26 cellular contexts compared by ENCODE assay signal in genomic region chr3:134093906-134094305, GRCh38.
"Had no signal": no experiment of that assay in that cellular context is flagged by ENCODE, and none has a peak within 500 bp of the region (broad histone marks: within the 10 kb centered on the region; RNA-seq: fewer than 3 reads in every experiment).

No MANE protein-coding gene starts in this region.

- H3K9me3 ChIP-seq: prostate gland, right atrium auricular region, thyroid gland had no signal

- FAIRE-seq: endometrium, frontal cortex, keratinocyte, urothelium cell line had no signal

- ATAC-seq: activated CD8-positive, alpha-beta T cell treated with anti-CD3 and anti-CD28 coated beads for 36 hours; activated T-helper 17 cell treated with anti-CD3 and anti-CD28 coated beads, Interleukin-2, amount 50 U/mL, for 72 hours; left lobe of liver had no signal

- H3K27me3 Mint-ChIP-seq: activated T-helper 17 cell treated with anti-CD3 and anti-CD28 coated beads, Interleukin-2, amount 50 U/mL, for 72 hours had no signal

- H3K4me1 ChIP-seq: prostate gland, right atrium auricular region, thyroid gland had no signal

- H3K9me3 Mint-ChIP-seq: activated CD4-positive, alpha-beta T cell treated with anti-CD3 and anti-CD28 coated beads, Interleukin-2, amount 10 ng/mL, durations not matched to agents 24 days and 14 days; activated T-helper 17 cell treated with anti-CD3 and anti-CD28 coated beads, Interleukin-2, amount 50 U/mL, for 72 hours had no signal

- H3K36me3 ChIP-seq: brain microvascular endothelial cell, prostate gland, right atrium auricular region, thyroid gland had no signal

- DNase-seq: activated CD4-positive, alpha-beta T cell treated with anti-CD3 and anti-CD28 coated beads, Interleukin-2, amount 10 ng/mL, durations not matched to agents 24 days and 14 days; activated CD4-positive, CD25-positive, alpha-beta regulatory T cell; activated CD8-positive, alpha-beta T cell treated with anti-CD3 and anti-CD28 coated beads for 36 hours; activated naive CD4-positive, alpha-beta T cell; activated naive CD8-positive, alpha-beta T cell treated with anti-CD3 and anti-CD28 coated beads for 36 hours; activated T-cell treated with anti-CD3 and anti-CD28 coated beads, Interleukin-2, amount 50 U/mL, for 1 hour; brain microvascular endothelial cell; central memory CD4-positive, alpha-beta T cell; cortex of kidney; erythroblast; hypothalamus; midbrain; stimulated activated CD4-positive, alpha-beta T cell treated with anti-CD3 and anti-CD28 coated beads, Interleukin-2, amount 100 ng/mL, for 24 hours; stimulated activated naive CD4-positive, alpha-beta T cell treated with Interleukin-2 at 50 U/mL for 16 hours; T1000; thyroid gland had no signal

- H3K4me3 Mint-ChIP-seq: activated CD4-positive, alpha-beta T cell treated with anti-CD3 and anti-CD28 coated beads, Interleukin-2, amount 10 ng/mL, durations not matched to agents 24 days and 14 days; activated CD8-positive, alpha-beta T cell treated with anti-CD3 and anti-CD28 coated beads for 36 hours; activated naive CD8-positive, alpha-beta T cell treated with anti-CD3 and anti-CD28 coated beads for 36 hours; activated T-helper 17 cell treated with anti-CD3 and anti-CD28 coated beads, Interleukin-2, amount 50 U/mL, for 72 hours; neural crest cell had no signal

- H3K4me3 ChIP-seq: lung, prostate gland, right atrium auricular region, thyroid gland had no signal

- H3K27ac Mint-ChIP-seq: activated CD4-positive, alpha-beta T cell treated with anti-CD3 and anti-CD28 coated beads, Interleukin-2, amount 10 ng/mL, durations not matched to agents 24 days and 14 days; activated CD8-positive, alpha-beta T cell treated with anti-CD3 and anti-CD28 coated beads for 36 hours; activated naive CD8-positive, alpha-beta T cell treated with anti-CD3 and anti-CD28 coated beads for 36 hours; activated T-helper 17 cell treated with anti-CD3 and anti-CD28 coated beads, Interleukin-2, amount 50 U/mL, for 72 hours had no signal

- H3K27ac ChIP-seq: brain microvascular endothelial cell, prostate gland, right atrium auricular region, thyroid gland had no signal

- H3K4me1 Mint-ChIP-seq: activated naive CD8-positive, alpha-beta T cell treated with anti-CD3 and anti-CD28 coated beads for 36 hours; activated T-helper 17 cell treated with anti-CD3 and anti-CD28 coated beads, Interleukin-2, amount 50 U/mL, for 72 hours had no signal

- H3K27me3 ChIP-seq: brain microvascular endothelial cell, right atrium auricular region, thyroid gland had no signal

- H3K36me3 Mint-ChIP-seq: activated naive CD8-positive, alpha-beta T cell treated with anti-CD3 and anti-CD28 coated beads for 36 hours had no signal
